21 cellular contexts compared by ENCODE assay signal in genomic region chr1:30891223-30891552, GRCh38. TPM values are rescaled to one million over a fixed set of nuclear protein-coding genes. Genes with fewer than 3 reads are reported as not detected.
A peak's percentile ranks its signal among the peaks of the same experiment; 100 is the strongest.
DNase-seq lines count a peak whose midpoint lies in the region; ATAC-seq and TF ChIP-seq lines count a peak whose summit lies in the region.
"Had no signal": no experiment of that assay in that cellular context is flagged by ENCODE, and none has a peak within 500 bp of the region (broad histone marks: within the 10 kb centered on the region; RNA-seq: fewer than 3 reads in every experiment).

No MANE protein-coding gene starts in this region.

- no peak overlapping the region for H3K4me3 Mint-ChIP-seq in Caco-2 (ENCODE audit: unreplicated experiment)
- no peak overlapping the region for H3K4me3 Mint-ChIP-seq in activated naive CD8-positive, alpha-beta T cell treated with anti-CD3 and anti-CD28 coated beads, Interleukin-2, amount 50 U/mL, for 24 hours
- H3K4me3 Mint-ChIP-seq: CD8-positive, alpha-beta memory T cell had no signal

- BruUV-seq in mammary epithelial cell (replicated peaks; lab: Mats Ljungman, UMichigan) (no TSS peak), Caco-2 (replicated peaks; lab: Mats Ljungman, UMichigan) (no TSS peak)

- CTCF ChIA-PET in mammary epithelial cell (lab: Charles Lee; ENCODE audit: low non-redundant PET), result no interaction called here
- CTCF ChIA-PET in Caco-2 (lab: Charles Lee), result no interaction called here

- WGBS in mammary epithelial cell (ENCODE audit: low coverage, missing lambda C conversion rate), result 53% methylated on average over 5 of the region's 5 CpGs
- 52% methylated on average over 3 of the region's 5 CpGs; no CpG with 5 or more reads in 1 of the 2 donors for WGBS in esophagus squamous epithelium, 2 donors
- WGBS in transverse colon (ENCODE audit: low coverage in 1 of 2), 2 donors, result 84% methylated on average over 5 of the region's 5 CpGs; no CpG with 5 or more reads in 1 of the 2 donors
- 83% methylated on average over 5 of the region's 5 CpGs for WGBS in suprapubic skin

- H3K4me1 ChIP-seq in breast epithelium (peaks cover 14 to 23% of the 10 kb centered on the region in 2 donors), mammary epithelial cell (ENCODE audit: insufficient read depth, low read length) (no peaks in the 10 kb centered on the region), esophagus squamous epithelium (peaks cover 4 to 62% (median 13%) of the 10 kb centered on the region in 3 donors), rectal smooth muscle tissue (ENCODE audit: control insufficient read depth, insufficient read depth, low read length) (peaks cover 80% of the 10 kb centered on the region), transverse colon (peaks cover 8 to 52% (median 39%) of the 10 kb centered on the region in 4 donors), Caco-2 (no peaks in the 10 kb centered on the region), suprapubic skin (peaks cover 14% of the 10 kb centered on the region)

- no peaks in the 10 kb centered on the region for H3K79me2 ChIP-seq in mammary epithelial cell (ENCODE audit: insufficient read depth, low read length)

- intact Hi-C loops in breast epithelium (cut with DNase I; ENCODE audit: low total_unique reads) (no loop called here), mammary epithelial cell (cut with micrococcal nuclease) (no loop called here), esophagus squamous epithelium (cut with DNase I) (no loop called here), transverse colon (cut with DNase I; ENCODE audit: low total_unique reads) (no loop called here), Caco-2 (cut with micrococcal nuclease; ENCODE audit: unreplicated experiment) (no loop called here)

- no peaks in the 10 kb centered on the region for H3K4me1 Mint-ChIP-seq in Caco-2 (ENCODE audit: low read depth, unreplicated experiment)
- H3K4me1 Mint-ChIP-seq in activated naive CD8-positive, alpha-beta T cell treated with anti-CD3 and anti-CD28 coated beads, Interleukin-2, amount 50 U/mL, for 24 hours, result no peaks in the 10 kb centered on the region
- H3K4me1 Mint-ChIP-seq: CD8-positive, alpha-beta memory T cell had no signal

- no peaks in the 10 kb centered on the region for H3K36me3 Mint-ChIP-seq in Caco-2 (ENCODE audit: insufficient read depth, unreplicated experiment)
- H3K36me3 Mint-ChIP-seq in activated naive CD8-positive, alpha-beta T cell treated with anti-CD3 and anti-CD28 coated beads, Interleukin-2, amount 50 U/mL, for 24 hours (ENCODE audit: low read depth), result no peaks in the 10 kb centered on the region
- H3K36me3 Mint-ChIP-seq: CD8-positive, alpha-beta memory T cell had no signal

- H3K36me3 ChIP-seq in breast epithelium (no peaks in the 10 kb centered on the region), mammary epithelial cell (ENCODE audit: insufficient read depth, low read length) (no peaks in the 10 kb centered on the region), esophagus squamous epithelium (no peaks in the 10 kb centered on the region), rectal smooth muscle tissue (ENCODE audit: control insufficient read depth, insufficient read depth, low read length) (no peaks in the 10 kb centered on the region), transverse colon (no peaks in the 10 kb centered on the region), Caco-2 (ENCODE audit: control insufficient read depth, insufficient read depth, low read length) (no peaks in the 10 kb centered on the region), suprapubic skin (no peaks in the 10 kb centered on the region)

- TF ChIP-seq EP300 in transverse colon (IDR thresholded peaks at IDR 0.05; ENCODE audit: low read depth), result no peak
- TF ChIP-seq EP300 in suprapubic skin (IDR thresholded peaks at IDR 0.05), result no peak

- H3K9me3 Mint-ChIP-seq in Caco-2 (ENCODE audit: unreplicated experiment), result no peaks in the 10 kb centered on the region
- peaks cover 3% of the 10 kb centered on the region for H3K9me3 Mint-ChIP-seq in activated naive CD8-positive, alpha-beta T cell treated with anti-CD3 and anti-CD28 coated beads, Interleukin-2, amount 50 U/mL, for 24 hours
- H3K9me3 Mint-ChIP-seq: CD8-positive, alpha-beta memory T cell had no signal

- dilution Hi-C loops in mammary epithelial cell (cut with HindIII; ENCODE audit: low sequenced_read_pairs), result no loop called here

- POLR2A ChIA-PET in Caco-2 (lab: Charles Lee), result no interaction called here

- H3K27me3 ChIP-seq in breast epithelium (no peaks in the 10 kb centered on the region), mammary epithelial cell (ENCODE audit: insufficient read depth, low read length) (no peaks in the 10 kb centered on the region), esophagus squamous epithelium (no peaks in the 10 kb centered on the region), rectal smooth muscle tissue (ENCODE audit: control insufficient read depth, insufficient read depth, low read length) (no peaks in the 10 kb centered on the region), transverse colon (no peaks in the 10 kb centered on the region), Caco-2 (replicated peaks; ENCODE audit: control insufficient read depth, insufficient read depth, low read length) (no peaks in the 10 kb centered on the region), suprapubic skin (no peaks in the 10 kb centered on the region)
- H3K27me3 ChIP-seq: SJCRH30 had no signal

- no peaks in the 10 kb centered on the region for H3K9me3 ChIP-seq in breast epithelium
- no peaks in the 10 kb centered on the region for H3K9me3 ChIP-seq in mammary epithelial cell (replicated peaks; ENCODE audit: insufficient read depth, low read length)
- no peaks in the 10 kb centered on the region for H3K9me3 ChIP-seq in esophagus squamous epithelium
- no peaks in the 10 kb centered on the region for H3K9me3 ChIP-seq in transverse colon
- H3K9me3 ChIP-seq in Caco-2, result no peaks in the 10 kb centered on the region
- no peaks in the 10 kb centered on the region for H3K9me3 ChIP-seq in suprapubic skin
- H3K9me3 ChIP-seq: SJCRH30 had no signal

- H3K27ac Mint-ChIP-seq in Caco-2 (ENCODE audit: unreplicated experiment), result no peak overlapping the region
- no peak overlapping the region for H3K27ac Mint-ChIP-seq in activated naive CD8-positive, alpha-beta T cell treated with anti-CD3 and anti-CD28 coated beads, Interleukin-2, amount 50 U/mL, for 24 hours

- H3K27me3 Mint-ChIP-seq in Caco-2 (ENCODE audit: insufficient read depth, unreplicated experiment), result no peaks in the 10 kb centered on the region
- peaks cover 21% of the 10 kb centered on the region for H3K27me3 Mint-ChIP-seq in activated naive CD8-positive, alpha-beta T cell treated with anti-CD3 and anti-CD28 coated beads, Interleukin-2, amount 50 U/mL, for 24 hours

- H3K27ac ChIP-seq in breast epithelium, result peak overlapping the region; percentile 41 to 45
- H3K27ac ChIP-seq in mammary epithelial cell (ENCODE audit: insufficient read depth, low read depth, low read length), result no peak overlapping the region
- H3K27ac ChIP-seq in esophagus squamous epithelium, result peak overlapping the region in 3 of 4 donors; percentile 18 to 69 (median 31)
- peak overlapping the region; percentile 70 for H3K27ac ChIP-seq in rectal smooth muscle tissue (ENCODE audit: low read depth, low read length)
- H3K27ac ChIP-seq in transverse colon, result peak overlapping the region; percentile 7 to 93 (median 88)
- no peak overlapping the region for H3K27ac ChIP-seq in suprapubic skin
- H3K27ac ChIP-seq: C4-2B, SJCRH30 had no signal

- H3K4me3 ChIP-seq in breast epithelium, result no peak overlapping the region
- H3K4me3 ChIP-seq in mammary epithelial cell (replicated peaks in 1 of 3; ENCODE audit: insufficient read depth in 1 of 3, low read depth in 2 of 3, low read length in 3 of 3), result no peak overlapping the region
- no peak overlapping the region for H3K4me3 ChIP-seq in esophagus squamous epithelium
- H3K4me3 ChIP-seq in rectal smooth muscle tissue (ENCODE audit: low read length), result no peak overlapping the region
- no peak overlapping the region for H3K4me3 ChIP-seq in transverse colon
- H3K4me3 ChIP-seq in Caco-2 (ENCODE audit: low read depth, low read length), result no peak overlapping the region
- H3K4me3 ChIP-seq in suprapubic skin, result no peak overlapping the region
- H3K4me3 ChIP-seq: SJCRH30 had no signal

- no peak overlapping the region for H2AFZ ChIP-seq in mammary epithelial cell (ENCODE audit: low read depth, low read length)

- in situ Hi-C loops in mammary epithelial cell (cut with MboI; ENCODE audit: low sequenced_read_pairs in 2 of 2), result no loop called here
- in situ Hi-C loops in transverse colon (cut with MboI; ENCODE audit: low pct_ligation_motif_present in 1 of 4, low pct_unique_long_range_greater_than_20kb in 1 of 4, low sequenced_read_pairs in 3 of 4), result no loop called here

- ATAC-seq in activated naive CD8-positive, alpha-beta T cell treated with anti-CD3 and anti-CD28 coated beads, Interleukin-2, amount 50 U/mL, for 24 hours, result no peak

- H3K4me2 ChIP-seq in mammary epithelial cell (ENCODE audit: insufficient read depth, low read depth, low read length), result no peak overlapping the region

- DNase-seq in breast epithelium (ENCODE audit: low spot score in 2 of 2), result no peak
- DNase-seq in mammary epithelial cell, result no peak
- DNase-seq in esophagus squamous epithelium (lab: John Stamatoyannopoulos, UW), result no peak
- no peak for DNase-seq in transverse colon
- no peak for DNase-seq in Caco-2
- DNase-seq in activated naive CD8-positive, alpha-beta T cell treated with anti-CD3 and anti-CD28 coated beads, Interleukin-2, amount 50 U/mL, for 24 hours, result no peak
- no peak for DNase-seq in suprapubic skin (ENCODE audit: low spot score in 2 of 2)
- DNase-seq: 8988T; CD8-positive, alpha-beta memory T cell; DMS79; H7; MM.1S; NCI-H1048; NCI-H1436; NCI-H187 treated with DMSO at 0.1 percent for 48 hours; NCI-H2227 treated with DMSO at 0.1 percent for 48 hours; NCI-H748 treated with DMSO at 0.1 percent for 48 hours; NK-92 treated with Interleukin-12 subunit alpha and Interleukin-12 subunit beta, amount 100 ng/mL, for 24 hours; SJCRH30 had no signal

- TF ChIP-seq POLR2A in breast epithelium (IDR thresholded peaks at IDR 0.05), result no peak
- no peak for TF ChIP-seq POLR2A in esophagus squamous epithelium (IDR thresholded peaks at IDR 0.05)
- no peak for TF ChIP-seq POLR2A in transverse colon (IDR thresholded peaks at IDR 0.05)
- no peak for TF ChIP-seq POLR2A in suprapubic skin (IDR thresholded peaks at IDR 0.05)

- H3K9ac ChIP-seq in mammary epithelial cell (ENCODE audit: insufficient read depth, low read length), result no peak overlapping the region
- no peak overlapping the region for H3K9ac ChIP-seq in rectal smooth muscle tissue (ENCODE audit: low read length)

- no peak for TF ChIP-seq CTCF in breast epithelium (IDR thresholded peaks at IDR 0.05)
- TF ChIP-seq CTCF in mammary epithelial cell (conservative IDR thresholded peaks at IDR 0.05 in 1 of 2, IDR thresholded peaks at IDR 0.05 in 1 of 2; ENCODE audit: extremely low read depth in 1 of 2, insufficient read depth in 1 of 2, low read depth in 1 of 2, low read length in 2 of 2), result no peak
- no peak for TF ChIP-seq CTCF in esophagus squamous epithelium (IDR thresholded peaks at IDR 0.05)
- TF ChIP-seq CTCF in transverse colon (IDR thresholded peaks at IDR 0.05), result no peak
- no peak for TF ChIP-seq CTCF in Caco-2 (IDR thresholded peaks at IDR 0.05; ENCODE audit: insufficient read depth in 1 of 2, low read depth in 1 of 2, low read length in 1 of 2, severe bottlenecking in 1 of 2, unreplicated experiment in 1 of 2)
- no peak for TF ChIP-seq CTCF in suprapubic skin (IDR thresholded peaks at IDR 0.05)

- no peaks in the 10 kb centered on the region for H4K20me1 ChIP-seq in mammary epithelial cell (ENCODE audit: insufficient read depth, low read length)

RNA-seq across cellular contexts. Expression of gene SDC3, which starts 17.4 kb away (rescaled TPM):
- total RNA-seq in breast epithelium, result 10 to 100 TPM; 16.5 to 37.8 (median 26.2) TPM
- 10 to 100 TPM; 23.4 to 63.2 TPM for total RNA-seq in mammary epithelial cell
- 6.1 TPM for polyA plus RNA-seq in mammary epithelial cell
- 16.8 TPM for polyA minus RNA-seq in mammary epithelial cell
- 10 to 100 TPM in 1 of 4 donors, 1 to 10 TPM in 3; 2.9 to 11.6 (median 5.1) TPM for total RNA-seq in esophagus squamous epithelium
- total RNA-seq in transverse colon, result 10 to 100 TPM in 3 of 4 donors, 1 to 10 TPM in 1; 7.9 to 35.4 (median 10.1) TPM
- 2.9 and 3.7 TPM in 2 replicates for total RNA-seq in Caco-2 (2022)
- total RNA-seq in suprapubic skin, result 10 to 100 TPM in 3 of 4 donors, 1 to 10 TPM in 1; 7.7 to 16.7 (median 15.1) TPM
- polyA plus RNA-seq: CD8-positive, alpha-beta memory T cell had no signal

Comparison
In these comparisons a context has a peak if more than half of its experiments do, and no peak if none do; other contexts are left out.
1. H3K27ac ChIP-seq: peak in breast epithelium (2 of 2), esophagus squamous epithelium (3 of 4), rectal smooth muscle tissue (single experiment) and transverse colon (4 of 4); none in mammary epithelial cell (single experiment) and suprapubic skin (single experiment).